ENCODE assay signal across 19 cellular contexts in genomic region chr5:133681896-133682295, GRCh38.
DNase-seq lines count a peak whose midpoint lies in the region; ATAC-seq, FAIRE-seq and TF ChIP-seq lines count a peak whose summit lies in the region.
"Had no signal": no experiment of that assay in that cellular context is flagged by ENCODE, and none has a peak within 500 bp of the region (broad histone marks: within the 10 kb centered on the region; RNA-seq: fewer than 3 reads in every experiment).

No MANE protein-coding gene starts in this region.

- no peaks in the 10 kb centered on the region for H3K36me3 ChIP-seq in upper lobe of right lung
- H3K36me3 ChIP-seq: BE2C, SJCRH30 had no signal

- H3K27me3 ChIP-seq in upper lobe of right lung, result no peaks in the 10 kb centered on the region
- H3K27me3 ChIP-seq: BE2C, SJCRH30 had no signal

- DNase-seq in activated CD8-positive, alpha-beta memory T cell treated with anti-CD3 and anti-CD28 coated beads for 24 hours, result peak; percentile 17
- no peak for DNase-seq in activated CD8-positive, alpha-beta memory T cell treated with anti-CD3 and anti-CD28 coated beads, Interleukin-2, amount 50 U/mL, for 4 hours
- peak; percentile 18 for DNase-seq in activated CD8-positive, alpha-beta memory T cell treated with anti-CD3 and anti-CD28 coated beads, Interleukin-2, amount 50 U/mL, for 48 hours
- DNase-seq in left lobe of liver (ENCODE audit: low spot score), result peak; percentile 15
- DNase-seq in type B pancreatic cell (ENCODE audit: extremely low spot score, unreplicated experiment), result peak; percentile 11
- DNase-seq in NCI-H1092 treated with DMSO at 0.1 percent for 48 hours (lab: John Stamatoyannopoulos, UW), result no peak
- DNase-seq in upper lobe of right lung, result no peak
- no peak for DNase-seq in GM19239 (ENCODE audit: insufficient read length, low spot score)
- DNase-seq: 8988T; BE2C; CD8-positive, alpha-beta memory T cell; IMR-90; Kasumi-1; MM.1S; NCI-H1105; NCI-H526 treated with DMSO at 0.1 percent for 48 hours; SJCRH30 had no signal

- no peak for FAIRE-seq in GM19239 (lab: Jason Lieb, UNC)
- FAIRE-seq: H54 had no signal

- no peaks in the 10 kb centered on the region for H3K4me1 ChIP-seq in upper lobe of right lung
- H3K4me1 ChIP-seq: BE2C had no signal

- H3K27ac ChIP-seq in upper lobe of right lung, result no peak overlapping the region
- H3K27ac ChIP-seq: RWPE1, SJCRH30 had no signal

- H3K4me1 Mint-ChIP-seq in type B pancreatic cell (ENCODE audit: unreplicated experiment), result peaks cover 3% of the 10 kb centered on the region
- H3K4me1 Mint-ChIP-seq: CD8-positive, alpha-beta memory T cell had no signal

- H3K27me3 Mint-ChIP-seq in type B pancreatic cell, result peaks cover 32% of the 10 kb centered on the region

- no peaks in the 10 kb centered on the region for H3K9me3 ChIP-seq in upper lobe of right lung
- H3K9me3 ChIP-seq: BE2C, SJCRH30 had no signal

- no peak overlapping the region for H3K27ac Mint-ChIP-seq in type B pancreatic cell
- H3K27ac Mint-ChIP-seq: CD8-positive, alpha-beta memory T cell had no signal

- H3K4me3 Mint-ChIP-seq in type B pancreatic cell, result no peak overlapping the region

- no peak for TF ChIP-seq CTCF in type B pancreatic cell (conservative IDR thresholded peaks at IDR 0.05)
- no peak for TF ChIP-seq CTCF in upper lobe of right lung (IDR thresholded peaks at IDR 0.05)

- no peak for ATAC-seq in left lobe of liver
- ATAC-seq in upper lobe of right lung, result no peak

- no peaks in the 10 kb centered on the region for H3K9me3 Mint-ChIP-seq in type B pancreatic cell

- H3K4me3 ChIP-seq in upper lobe of right lung, result no peak overlapping the region
- H3K4me3 ChIP-seq: SJCRH30 had no signal

- intact Hi-C loops in upper lobe of right lung (cut with DNase I), result no loop called here

- no peaks in the 10 kb centered on the region for H3K36me3 Mint-ChIP-seq in type B pancreatic cell
- H3K36me3 Mint-ChIP-seq: CD8-positive, alpha-beta memory T cell had no signal

Comparison
In these comparisons a context has a peak if more than half of its experiments do, and no peak if none do; other contexts are left out.
1. DNase-seq: peak in activated CD8-positive, alpha-beta memory T cell treated with anti-CD3 and anti-CD28 coated beads for 24 hours (single experiment), activated CD8-positive, alpha-beta memory T cell treated with anti-CD3 and anti-CD28 coated beads, Interleukin-2, amount 50 U/mL, for 48 hours (single experiment), left lobe of liver (single experiment) and type B pancreatic cell (single experiment); none in activated CD8-positive, alpha-beta memory T cell treated with anti-CD3 and anti-CD28 coated beads, Interleukin-2, amount 50 U/mL, for 4 hours (single experiment), NCI-H1092 treated with DMSO at 0.1 percent for 48 hours (single experiment), upper lobe of right lung (single experiment) and GM19239 (single experiment).